8 cellular contexts compared by ENCODE assay signal in the genomic region with DNA sequence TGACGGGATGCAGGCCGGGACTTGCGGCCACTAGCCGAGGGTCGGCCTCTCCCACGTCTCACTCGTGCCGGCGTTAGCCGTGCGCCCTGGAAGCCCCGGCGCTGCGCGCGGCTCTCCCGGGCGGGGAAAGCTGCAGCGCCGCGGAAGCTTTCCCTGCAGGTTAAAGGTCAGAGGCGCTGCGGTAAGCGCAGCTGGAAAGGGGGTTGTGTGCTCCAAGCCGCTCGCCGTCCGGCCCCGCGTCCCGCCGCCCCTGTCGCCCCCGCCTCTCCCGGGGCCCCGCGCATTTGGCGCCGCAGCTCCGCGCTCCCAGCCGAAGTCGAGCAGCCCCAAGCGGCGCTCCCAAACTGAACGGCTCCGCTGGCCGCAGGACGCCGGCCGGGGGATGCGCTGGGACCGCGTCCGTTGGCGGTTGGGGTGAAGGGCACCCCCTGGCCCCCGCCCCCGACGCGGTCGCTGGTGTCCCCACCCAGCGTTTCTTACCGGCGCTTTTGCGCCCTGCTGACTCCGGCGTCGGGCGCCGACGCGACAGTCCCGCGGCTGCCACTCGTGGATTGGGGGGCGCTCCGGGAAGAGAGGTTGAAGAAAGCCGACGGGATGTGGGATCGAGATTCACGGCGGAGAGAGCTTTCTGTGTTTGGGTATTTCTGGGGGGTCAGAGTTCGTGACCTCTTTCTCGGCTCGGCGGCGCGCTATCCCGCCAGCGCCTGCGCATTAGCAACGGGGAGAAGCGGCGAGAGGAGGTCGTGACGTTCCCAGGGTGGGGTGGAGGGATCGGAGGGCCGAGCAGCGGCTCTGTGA. TPM values are rescaled to one million over a fixed set of nuclear protein-coding genes. Genes with fewer than 3 reads are reported as not detected.
A peak's percentile ranks its signal among the peaks of the same experiment; 100 is the strongest.
DNase-seq lines count a peak whose midpoint lies in the region; ATAC-seq, FAIRE-seq and TF ChIP-seq lines count a peak whose summit lies in the region.

A gene (minus strand): TSS at position 719 of the 798 bp plus-strand sequence. CDS start 6,234 bp downstream, outside the sequence.

- H3K36me3 Mint-ChIP-seq in T-helper 17 cell (ENCODE audit: low read depth): no peaks in the 10 kb centered on the region

- peak; percentile 97 for DNase-seq in GM12892 (ENCODE audit: insufficient read length)
- DNase-seq in NCI-H1694 treated with DMSO at 0.1 percent for 48 hours (lab: John Stamatoyannopoulos, UW): peak; percentile 76
- DNase-seq in T-helper 17 cell: peak; percentile 85 to 90 (median 89)
- DNase-seq in amygdala (lab: John Stamatoyannopoulos, UW): peak in 55 of 56 donors; percentile 56 to 93 (median 86)
- peak; percentile 94 for DNase-seq in left ventricle myocardium superior
- peak; percentile 87 for DNase-seq in prostate gland (ENCODE audit: low spot score)
- peak; percentile 96 for DNase-seq in urothelium cell line (ENCODE audit: low spot score)

- peak within 1 kb of the TSS; percentile 88 for H3K27ac Mint-ChIP-seq in T-helper 17 cell

- H3K4me3 ChIP-seq in prostate gland: peak within 1 kb of the TSS; percentile 73 to 91

- peak in 2 of 4 experiments; percentile 33 to 90 for TF ChIP-seq CTCF in prostate gland (IDR thresholded peaks at IDR 0.05)

- H3K4me3 Mint-ChIP-seq in T-helper 17 cell: peak within 1 kb of the TSS; percentile 91

- H3K27me3 ChIP-seq in prostate gland (replicated peaks; ENCODE audit: insufficient read depth): no peaks in the 10 kb centered on the region

- peak; percentile 92 for ATAC-seq in HG02870 (IDR thresholded peaks at IDR 0.05; ENCODE audit: unreplicated experiment)
- ATAC-seq in T-helper 17 cell: peak; percentile 98
- ATAC-seq in left ventricle myocardium superior: peak; percentile 99

- WGBS in prostate gland: under 1% methylated on average over 96 of the region's 99 CpGs

- peak; percentile 98 for FAIRE-seq in GM12892 (lab: Jason Lieb, UNC)
- no peak for FAIRE-seq in urothelium cell line (lab: Jason Lieb, UNC)

- H3K9me3 ChIP-seq in T-helper 17 cell (ENCODE audit: control insufficient read depth, low read length, poor library complexity, severe bottlenecking) (no peaks in the 10 kb centered on the region), prostate gland (no peaks in the 10 kb centered on the region)

- H3K27me3 Mint-ChIP-seq in T-helper 17 cell: no peaks in the 10 kb centered on the region

- H3K27ac ChIP-seq in prostate gland: peak within 1 kb of the TSS; percentile 62 to 86

- TF ChIP-seq POLR2A in GM12892 (IDR thresholded peaks at IDR 0.05; ENCODE audit: low read depth, low read length) (peak; percentile 46; the same call in 1 of the 2 replicates), prostate gland (IDR thresholded peaks at IDR 0.05) (peak; percentile 33)

- intact Hi-C loops in left ventricle myocardium superior (cut with micrococcal nuclease) (no loop called here), prostate gland (cut with DNase I) (loop anchor here (5.0 kb wide), 2 partner anchors 144 to 399 kb away; a partner anchor contains a TSS)

- H3K4me1 ChIP-seq in prostate gland (replicated peaks): no peaks in the 10 kb centered on the region

- H3K4me1 Mint-ChIP-seq in T-helper 17 cell: peaks cover 14% of the 10 kb centered on the region

- H3K36me3 ChIP-seq in prostate gland: no peaks in the 10 kb centered on the region

RNA-seq across cellular contexts. Expression of the gene that starts here (rescaled TPM):
- polyA plus RNA-seq in GM12892 (2012; ENCODE audit: missing spikeins): 19.7 TPM
- total RNA-seq in T-helper 17 cell (10 to 100 TPM; 49.9 to 55.6 TPM), left ventricle myocardium superior (36.8 TPM), prostate gland (10 to 100 TPM; 18.7 to 54.0 TPM)

Comparison
In these comparisons a context has a peak if more than half of its experiments do, and no peak if none do; other contexts are left out.
1. Peak in every context shown above with its lines: DNase-seq, ATAC-seq, H3K4me3 ChIP-seq and H3K27ac ChIP-seq.